ENCODE assay signal across 11 cellular contexts in the genomic region with DNA sequence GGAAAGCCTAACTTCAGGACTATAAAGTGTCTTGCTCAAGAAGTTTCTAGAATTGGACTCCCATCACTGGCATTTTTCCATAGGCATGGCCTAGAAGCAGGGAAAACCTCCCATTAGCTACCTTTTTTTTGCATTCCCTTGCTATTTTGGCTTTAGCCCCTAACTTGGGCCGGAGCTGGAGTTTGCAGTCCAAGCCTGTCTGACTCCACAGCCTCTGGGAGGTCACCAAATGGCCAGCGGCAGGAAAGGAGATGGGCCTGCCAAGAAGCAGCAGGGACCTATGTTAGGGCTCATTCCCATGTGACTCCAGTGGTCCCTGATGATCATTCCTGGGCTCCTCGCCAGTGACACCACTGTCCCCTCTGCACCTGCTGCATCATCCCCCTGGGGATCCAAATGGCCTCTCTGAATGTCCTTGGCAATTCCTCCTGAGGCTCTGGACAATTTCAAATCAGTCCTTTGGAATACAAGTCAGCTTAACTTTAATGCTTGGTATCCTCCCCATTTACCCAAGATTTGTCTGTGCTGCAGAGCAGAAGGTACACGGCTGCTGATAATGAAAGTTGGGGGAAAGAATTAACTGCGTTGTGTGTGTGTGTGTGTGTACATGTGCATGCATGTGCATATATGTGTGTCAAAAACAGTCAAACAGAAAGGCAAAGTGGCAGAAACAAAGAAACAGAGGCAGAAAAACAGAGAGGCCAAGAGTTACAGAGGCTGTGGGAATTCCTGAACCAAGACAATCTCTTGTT.
DNase-seq lines count a peak whose midpoint lies in the region; ATAC-seq and TF ChIP-seq lines count a peak whose summit lies in the region.
"Had no signal": no experiment of that assay in that cellular context is flagged by ENCODE, and none has a peak within 500 bp of the region (broad histone marks: within the 10 kb centered on the region; RNA-seq: fewer than 3 reads in every experiment).

No MANE protein-coding gene starts in this region.

- TF ChIP-seq CTCF in BE2C (IDR thresholded peaks at IDR 0.05; ENCODE audit: low read depth, low read length) (no peak), ovary (IDR thresholded peaks at IDR 0.05) (no peak)

- H3K9me3 ChIP-seq in BE2C (0 out of 2 replicates have a peak, but pooled peaks cover 3% of the 10 kb centered on the region), ovary (no peaks in the 10 kb centered on the region)

- ATAC-seq in Right ventricle myocardium superior (ENCODE audit: poor library complexity) (peak; percentile 68), GM19467 (IDR thresholded peaks at IDR 0.05; ENCODE audit: unreplicated experiment) (no peak), GM21423 (IDR thresholded peaks at IDR 0.05; ENCODE audit: unreplicated experiment) (no peak)
- ATAC-seq: Panc1 had no signal

- TF ChIP-seq EP300 in ovary (IDR thresholded peaks at IDR 0.05): no peak

- TF ChIP-seq POLR2A in ovary (IDR thresholded peaks at IDR 0.05): no peak

- H3K4me1 ChIP-seq in BE2C (peaks cover 19% of the 10 kb centered on the region), ovary (ENCODE audit: insufficient read depth) (peaks cover 22% of the 10 kb centered on the region)

- DNase-seq in BE2C: peak; percentile 89
- DNase-seq in SK-N-DZ (ENCODE audit: low spot score): peak; percentile 82
- peak; percentile 78 for DNase-seq in Right ventricle myocardium superior
- peak; percentile 42 to 72 (median 60) for DNase-seq in ovary
- DNase-seq in activated CD4-positive, CD25-positive, alpha-beta regulatory T cell treated with anti-CD3 and anti-CD28 coated beads, Interleukin-2, amount 50 U/mL, for 72 hours: no peak
- DNase-seq in NOMO-1 (lab: John Stamatoyannopoulos, UW; ENCODE audit: unreplicated experiment in 2 of 2): no peak
- DNase-seq: activated CD8-positive, alpha-beta memory T cell treated with anti-CD3 and anti-CD28 coated beads for 24 hours; Kasumi-1 had no signal

- 38 to 47% (median 39%) methylated on average over 5 of the region's 5 CpGs for WGBS in ovary, 3 donors

- H3K27ac ChIP-seq in ovary: peak overlapping the region in 1 of 2 donors; percentile 24

- intact Hi-C loops in Right ventricle myocardium superior (cut with DNase I) (loop anchor here (5.0 kb wide), 1 partner anchor 133 kb away; no protein-coding TSS in a partner anchor), ovary (cut with DNase I) (no loop called here)

- H3K36me3 ChIP-seq in BE2C: no peaks in the 10 kb centered on the region
- no peaks in the 10 kb centered on the region for H3K36me3 ChIP-seq in ovary

- H3K27me3 ChIP-seq in BE2C (no peaks in the 10 kb centered on the region), ovary (no peaks in the 10 kb centered on the region)

- H3K4me3 ChIP-seq in BE2C (ENCODE audit: low read depth, low read length): no peak overlapping the region
- no peak overlapping the region for H3K4me3 ChIP-seq in ovary

Comparison
In these comparisons a context has a peak if more than half of its experiments do, and no peak if none do; other contexts are left out.
1. DNase-seq: peak in BE2C (single experiment), SK-N-DZ (single experiment), Right ventricle myocardium superior (single experiment) and ovary (5 of 5); none in activated CD4-positive, CD25-positive, alpha-beta regulatory T cell treated with anti-CD3 and anti-CD28 coated beads, Interleukin-2, amount 50 U/mL, for 72 hours (single experiment) and NOMO-1 (0 of 2).